Comparison of ENCODE assay signal across 12 cellular contexts in genomic region chr19:37692956-37693660, GRCh38. TPM values are rescaled to one million over a fixed set of nuclear protein-coding genes. Genes with fewer than 3 reads are reported as not detected.
DNase-seq lines count a peak whose midpoint lies in the region; ATAC-seq and TF ChIP-seq lines count a peak whose summit lies in the region.
"Had no signal": no experiment of that assay in that cellular context is flagged by ENCODE, and none has a peak within 500 bp of the region (broad histone marks: within the 10 kb centered on the region; RNA-seq: fewer than 3 reads in every experiment).

No MANE protein-coding gene starts in this region.

- no peak overlapping the region for H3K4me3 ChIP-seq in CD4-positive, CD25-positive, alpha-beta regulatory T cell (ENCODE audit: low read depth, low read length)
- H3K4me3 ChIP-seq in NB4 (ENCODE audit: low read depth, low read length): no peak overlapping the region
- H3K4me3 ChIP-seq in coronary artery: peak overlapping the region; percentile 89
- H3K4me3 ChIP-seq in breast epithelium: peak overlapping the region in 1 of 3 donors; percentile 89

- peaks cover 15 to 23% of the 10 kb centered on the region in 2 experiments for H3K9me3 ChIP-seq in CD4-positive, CD25-positive, alpha-beta regulatory T cell (ENCODE audit: control insufficient read depth in 2 of 2, low read length in 2 of 2)
- H3K9me3 ChIP-seq in breast epithelium: peaks cover 16 to 19% of the 10 kb centered on the region in 2 donors
- H3K9me3 ChIP-seq: adrenal gland had no signal

- peak overlapping the region; percentile 38 to 79 (median 58) for H3K4me3 Mint-ChIP-seq in CD4-positive, CD25-positive, alpha-beta regulatory T cell
- peak overlapping the region; percentile 52 for H3K4me3 Mint-ChIP-seq in nephron progenitor cell

- H3K36me3 Mint-ChIP-seq in CD4-positive, CD25-positive, alpha-beta regulatory T cell: peaks cover 15% of the 10 kb centered on the region
- peaks cover 68% of the 10 kb centered on the region for H3K36me3 Mint-ChIP-seq in nephron progenitor cell (ENCODE audit: low read depth)

- H3K9me3 Mint-ChIP-seq in CD4-positive, CD25-positive, alpha-beta regulatory T cell: peaks cover 0 to 17% (median 4%) of the 10 kb centered on the region in 7 donors
- H3K9me3 Mint-ChIP-seq in nephron progenitor cell: peaks cover 73% of the 10 kb centered on the region
- H3K9me3 Mint-ChIP-seq: endodermal cell had no signal

- no peak overlapping the region for H3K27ac Mint-ChIP-seq in CD4-positive, CD25-positive, alpha-beta regulatory T cell
- H3K27ac Mint-ChIP-seq in nephron progenitor cell: no peak overlapping the region

- no peak for TF ChIP-seq CTCF in NB4 (IDR thresholded peaks at IDR 0.05; ENCODE audit: low read depth, low read length)
- no peak for TF ChIP-seq CTCF in coronary artery (IDR thresholded peaks at IDR 0.05)
- TF ChIP-seq CTCF in nephron progenitor cell (IDR thresholded peaks at IDR 0.05): no peak
- no peak for TF ChIP-seq CTCF in breast epithelium (IDR thresholded peaks at IDR 0.05)

- H3K27me3 ChIP-seq in CD4-positive, CD25-positive, alpha-beta regulatory T cell (ENCODE audit: control insufficient read depth, insufficient read depth, low read length): no peaks in the 10 kb centered on the region
- H3K27me3 ChIP-seq in breast epithelium: no peaks in the 10 kb centered on the region
- H3K27me3 ChIP-seq: adrenal gland had no signal

- no peak overlapping the region for H3K27ac ChIP-seq in CD4-positive, CD25-positive, alpha-beta regulatory T cell (ENCODE audit: insufficient read depth, low read length, poor library complexity, severe bottlenecking)
- H3K27ac ChIP-seq in coronary artery (no peak overlapping the region), breast epithelium (no peak overlapping the region)

- ATAC-seq in CD4-positive, CD25-positive, alpha-beta regulatory T cell (ENCODE audit: low read depth in 2 of 2): no peak
- ATAC-seq in HG03520 (IDR thresholded peaks at IDR 0.05; ENCODE audit: unreplicated experiment): no peak
- ATAC-seq: PC-3 had no signal

- peaks cover 4 to 21% (median 7%) of the 10 kb centered on the region in 4 donors for H3K4me1 Mint-ChIP-seq in CD4-positive, CD25-positive, alpha-beta regulatory T cell
- peaks cover 9% of the 10 kb centered on the region for H3K4me1 Mint-ChIP-seq in nephron progenitor cell

- H3K36me3 ChIP-seq in CD4-positive, CD25-positive, alpha-beta regulatory T cell (ENCODE audit: control insufficient read depth, insufficient read depth, low read length): peaks cover 5% of the 10 kb centered on the region
- no peaks in the 10 kb centered on the region for H3K36me3 ChIP-seq in breast epithelium
- H3K36me3 ChIP-seq: adrenal gland had no signal

- no peak for TF ChIP-seq POLR2A in NB4 (IDR thresholded peaks at IDR 0.05; ENCODE audit: extremely low read depth, insufficient read length)
- no peak for TF ChIP-seq POLR2A in breast epithelium (IDR thresholded peaks at IDR 0.05)

- intact Hi-C loops in breast epithelium (cut with DNase I; ENCODE audit: low total_unique reads): no loop called here

- no peak for DNase-seq in CD4-positive, CD25-positive, alpha-beta regulatory T cell
- DNase-seq in NB4 (ENCODE audit: low read depth) (peak; percentile 7), coronary artery (ENCODE audit: low spot score) (no peak), nephron progenitor cell (no peak), breast epithelium (ENCODE audit: low spot score in 2 of 2) (no peak), NCI-H748 (lab: John Stamatoyannopoulos, UW; ENCODE audit: unreplicated experiment) (no peak), AG08396 (ENCODE audit: low spot score) (no peak)
- DNase-seq: adrenal gland, endodermal cell, PC-3, T-helper 1 cell had no signal

- H3K27me3 Mint-ChIP-seq in CD4-positive, CD25-positive, alpha-beta regulatory T cell: peaks cover 5% of the 10 kb centered on the region
- peaks cover 5% of the 10 kb centered on the region for H3K27me3 Mint-ChIP-seq in nephron progenitor cell (ENCODE audit: low read depth, poor library complexity)

- peaks cover 9% of the 10 kb centered on the region for H3K4me1 ChIP-seq in CD4-positive, CD25-positive, alpha-beta regulatory T cell (ENCODE audit: control insufficient read depth, insufficient read depth, low read length, poor library complexity, severe bottlenecking)
- no peaks in the 10 kb centered on the region for H3K4me1 ChIP-seq in breast epithelium
- H3K4me1 ChIP-seq: adrenal gland had no signal

RNA-seq across cellular contexts. Expression of gene ZNF607, which starts 26.5 kb away (rescaled TPM):
- total RNA-seq in CD4-positive, CD25-positive, alpha-beta regulatory T cell: 5.5 TPM
- polyA plus RNA-seq in CD4-positive, CD25-positive, alpha-beta regulatory T cell: 1 to 10 TPM; 2.2 to 7.7 (median 4.3) TPM
- total RNA-seq in breast epithelium: 1 to 10 TPM; 1.4 to 8.5 (median 5.6) TPM

RNA-seq across cellular contexts. Expression of gene ZFP30, which starts 37.8 kb away (rescaled TPM):
- total RNA-seq in CD4-positive, CD25-positive, alpha-beta regulatory T cell: 10.7 TPM
- 1 to 10 TPM; 1.5 to 2.6 (median 2.3) TPM for polyA plus RNA-seq in CD4-positive, CD25-positive, alpha-beta regulatory T cell
- 10 to 100 TPM in 2 of 3 donors, 1 to 10 TPM in 1; 4.8 to 18.1 (median 11.1) TPM for total RNA-seq in breast epithelium
